Comparison of ENCODE assay signal across 8 cellular contexts in genomic region chr12:93569656-93570551, GRCh38. TPM values are rescaled to one million over a fixed set of nuclear protein-coding genes. Genes with fewer than 3 reads are reported as not detected.
A peak's percentile ranks its signal among the peaks of the same experiment; 100 is the strongest.
DNase-seq lines count a peak whose midpoint lies in the region; ATAC-seq lines count a peak whose summit lies in the region.

No MANE protein-coding gene starts in this region.

- no peak overlapping the region for H2BK120ac ChIP-seq in neuronal stem cell (ENCODE audit: low read depth, low read length)

- peak; percentile 49 for ATAC-seq in GM19455 (IDR thresholded peaks at IDR 0.05; ENCODE audit: unreplicated experiment)

- H4K91ac ChIP-seq in neuronal stem cell (ENCODE audit: low read depth, low read length, poor library complexity): no peak overlapping the region

- H3K9me3 ChIP-seq in HUES6 (ENCODE audit: control insufficient read depth, insufficient read depth, low read depth, low read length) (no peaks in the 10 kb centered on the region), neuronal stem cell (replicated peaks in 1 of 2; ENCODE audit: control insufficient read depth in 2 of 2, insufficient read depth in 1 of 2, low read depth in 1 of 2, low read length in 2 of 2) (no peaks in the 10 kb centered on the region), subcutaneous abdominal adipose tissue (ENCODE audit: control insufficient read depth in 5 of 5, low read length in 5 of 5) (no peaks in the 10 kb centered on the region)

- H3K27ac ChIP-seq in HUES6 (ENCODE audit: low read depth, low read length): peak overlapping the region; percentile 93; the same call in 1 of the 2 replicates
- H3K27ac ChIP-seq in neuronal stem cell (replicated peaks; ENCODE audit: low read length): no peak overlapping the region
- peak overlapping the region; percentile 93 for H3K27ac ChIP-seq in subcutaneous abdominal adipose tissue (ENCODE audit: low read depth, low read length)

- no peak overlapping the region for H4K8ac ChIP-seq in neuronal stem cell (ENCODE audit: low read depth, low read length)

- H3K23ac ChIP-seq in neuronal stem cell (ENCODE audit: low read depth, low read length, poor library complexity): peak overlapping the region; percentile 94

- peak overlapping the region; percentile 93 for H3K9ac ChIP-seq in HUES6 (ENCODE audit: low read length)
- peak overlapping the region; percentile 75 for H3K9ac ChIP-seq in neuronal stem cell (ENCODE audit: low read depth, low read length, poor library complexity)
- peak overlapping the region in 4 of 5 donors; percentile 81 to 88 (median 86) for H3K9ac ChIP-seq in subcutaneous abdominal adipose tissue (ENCODE audit: low read length in 5 of 5)

- peaks cover 22% of the 10 kb centered on the region for H3K36me3 ChIP-seq in HUES6 (ENCODE audit: control insufficient read depth, insufficient read depth, low read length)
- peaks cover 0 to 26% of the 10 kb centered on the region in 2 donors for H3K36me3 ChIP-seq in neuronal stem cell (replicated peaks in 1 of 2; ENCODE audit: control insufficient read depth in 2 of 2, insufficient read depth in 2 of 2, low read length in 2 of 2)
- peaks cover 0 to 14% (median 8%) of the 10 kb centered on the region in 5 donors for H3K36me3 ChIP-seq in subcutaneous abdominal adipose tissue (ENCODE audit: control insufficient read depth in 5 of 5, insufficient read depth in 5 of 5, low read length in 5 of 5)

- H3K4me3 ChIP-seq in HUES6 (ENCODE audit: low read depth, low read length) (peak overlapping the region; percentile 95), neuronal stem cell (ENCODE audit: low read length in 2 of 2) (peak overlapping the region; percentile 70 to 78), subcutaneous abdominal adipose tissue (ENCODE audit: low read depth in 1 of 5, low read length in 5 of 5) (peak overlapping the region; percentile 70 to 88 (median 81))

- H3K79me1 ChIP-seq in neuronal stem cell (ENCODE audit: low read depth, low read length): peaks cover 2% of the 10 kb centered on the region

- H3K27me3 ChIP-seq in HUES6 (ENCODE audit: control insufficient read depth, insufficient read depth, low read length) (peaks cover 27% of the 10 kb centered on the region), neuronal stem cell (ENCODE audit: control insufficient read depth in 3 of 3, insufficient read depth in 3 of 3, low read depth in 1 of 3, low read length in 3 of 3) (peaks cover 0 to 28% (median 16%) of the 10 kb centered on the region in 3 experiments), subcutaneous abdominal adipose tissue (ENCODE audit: control insufficient read depth in 5 of 5, insufficient read depth in 4 of 5, low read length in 5 of 5) (no peaks in the 10 kb centered on the region)

- peak overlapping the region; percentile 87 for H2BK15ac ChIP-seq in neuronal stem cell (ENCODE audit: low read length)

- peak overlapping the region; percentile 93 for H2BK5ac ChIP-seq in neuronal stem cell (ENCODE audit: low read length)

- H2AFZ ChIP-seq in neuronal stem cell (ENCODE audit: low read length): peak overlapping the region; percentile 97

- no CpG with 5 or more reads among the region's 60 CpGs for WGBS in neuronal stem cell (ENCODE audit: extremely low coverage in 2 of 2, insufficient read length in 2 of 2, insufficient replicate concordance in 1 of 2), 2 donors

- H3K4me1 ChIP-seq in HUES6 (ENCODE audit: control insufficient read depth, insufficient read depth, low read length): peaks cover 3% of the 10 kb centered on the region; the same call in 1 of the 2 replicates
- H3K4me1 ChIP-seq in neuronal stem cell (ENCODE audit: control insufficient read depth in 2 of 2, insufficient read depth in 1 of 2, low read depth in 1 of 2, low read length in 2 of 2): peaks cover 6 to 8% of the 10 kb centered on the region in 2 donors
- H3K4me1 ChIP-seq in subcutaneous abdominal adipose tissue (ENCODE audit: control insufficient read depth in 5 of 5, insufficient read depth in 5 of 5, low read length in 5 of 5): peaks cover 0 to 39% (median 37%) of the 10 kb centered on the region in 5 donors

- peak overlapping the region; percentile 38 for H2AK5ac ChIP-seq in neuronal stem cell (ENCODE audit: low read depth, low read length)

- no peak overlapping the region for H3K4ac ChIP-seq in neuronal stem cell (ENCODE audit: low read length)

- no peak overlapping the region for H2BK12ac ChIP-seq in neuronal stem cell (ENCODE audit: low read length)

- peak overlapping the region; percentile 65 for H3K14ac ChIP-seq in neuronal stem cell (ENCODE audit: low read length)

- DNase-seq in COLO668 (lab: John Stamatoyannopoulos, UW; ENCODE audit: unreplicated experiment) (peak; percentile 83), RKO (ENCODE audit: low spot score) (peak; percentile 82), foreskin melanocyte (peak; percentile 82), neuronal stem cell (ENCODE audit: low spot score) (peak; percentile 83)
- peak; percentile 31 to 58 (median 46) for DNase-seq in activated naive CD4-positive, alpha-beta T cell (lab: John Stamatoyannopoulos, UW)

- peak overlapping the region; percentile 98 for H3K18ac ChIP-seq in neuronal stem cell (ENCODE audit: low read length)

- peak overlapping the region; percentile 100 for H3K4me2 ChIP-seq in neuronal stem cell (ENCODE audit: insufficient read depth, low read length, poor library complexity, severe bottlenecking)

RNA-seq across cellular contexts. Expression of gene SOCS2, which starts 2.6 kb away (rescaled TPM):
- 4.2 TPM for polyA plus RNA-seq in neuronal stem cell (2013, experiment 1 of 2)
- polyA plus RNA-seq in neuronal stem cell (2013, experiment 2 of 2): 4.6 TPM
